2 cellular contexts compared by ENCODE assay signal in the genomic region with DNA sequence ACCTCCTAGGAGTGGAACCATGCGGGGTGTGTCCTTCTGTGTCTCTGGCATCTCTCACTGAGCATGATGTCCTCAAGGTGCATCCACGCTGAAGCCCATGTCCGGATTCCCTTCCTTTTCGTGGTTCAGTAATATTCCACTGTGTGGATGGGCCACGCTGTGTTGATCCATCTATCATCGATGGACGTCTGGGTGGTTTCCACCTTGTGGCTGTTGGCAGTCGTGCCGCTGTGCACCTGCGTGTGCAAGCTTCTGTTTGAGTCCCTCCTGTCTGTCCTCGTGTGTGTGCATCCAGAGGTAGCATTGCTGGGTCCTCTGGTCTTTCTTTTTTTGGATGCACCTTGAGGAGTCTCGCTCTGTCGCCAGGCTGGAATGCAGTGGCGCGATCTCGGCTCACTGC.
TF ChIP-seq lines count a peak whose summit lies in the region.

No MANE protein-coding gene starts in this region.

TF ChIP-seq in HEK293, 187 proteins besides CTCF, POLR2A, EP300 and RAD21:
- TF ChIP-seq ZNF146 (tag by site-specific recombination; IDR thresholded peaks at IDR 0.05) = peak; percentile 96
- TF ChIP-seq ZNF521 (tag by site-specific recombination; IDR thresholded peaks at IDR 0.05) = no peak
- TF ChIP-seq ZNF391 (tag by site-specific recombination; IDR thresholded peaks at IDR 0.05; ENCODE audit: borderline replicate concordance, low read depth) = no peak
- TF ChIP-seq HIC1 (tag by site-specific recombination; IDR thresholded peaks at IDR 0.05) = no peak
- peak; percentile 79 for TF ChIP-seq ZNF121 (tag by site-specific recombination; IDR thresholded peaks at IDR 0.05)
- no peak for TF ChIP-seq ZSCAN16 (tag by site-specific recombination; IDR thresholded peaks at IDR 0.05)
- TF ChIP-seq MEIS1 (CRISPR knock-in tag; IDR thresholded peaks at IDR 0.05; ENCODE audit: borderline replicate concordance) = no peak

TF ChIP-seq in GM12878, 131 proteins besides CTCF, POLR2A, EP300 and RAD21:
- TF ChIP-seq FOXK2 (IDR thresholded peaks at IDR 0.05) (no peak), SMARCA5 (IDR thresholded peaks at IDR 0.05) (0 out of 2 replicates have a peak, but pooled peaks have one; percentile 55), IKZF2 (IDR thresholded peaks at IDR 0.05) (no peak), ZNF687 (IDR thresholded peaks at IDR 0.05) (no peak), MXI1 (IDR thresholded peaks at IDR 0.05; ENCODE audit: low read depth, low read length) (no peak), ZNF274 (IDR thresholded peaks at IDR 0.05; ENCODE audit: insufficient read depth, insufficient read length) (no peak), YBX1 (IDR thresholded peaks at IDR 0.05) (no peak), MTA3 (IDR thresholded peaks at IDR 0.05; ENCODE audit: borderline replicate concordance, low read length) (no peak), RFX5 (IDR thresholded peaks at IDR 0.05; ENCODE audit: low read depth, low read length) (no peak), TCF12 (IDR thresholded peaks at IDR 0.05; ENCODE audit: low read depth, low read length) (0 out of 2 replicates have a peak, but pooled peaks have one; percentile 28), ESRRA (IDR thresholded peaks at IDR 0.05; ENCODE audit: low read length) (no peak), ZNF207 (IDR thresholded peaks at IDR 0.05; ENCODE audit: borderline replicate concordance) (no peak)
- TF ChIP-seq, protein P1, sequence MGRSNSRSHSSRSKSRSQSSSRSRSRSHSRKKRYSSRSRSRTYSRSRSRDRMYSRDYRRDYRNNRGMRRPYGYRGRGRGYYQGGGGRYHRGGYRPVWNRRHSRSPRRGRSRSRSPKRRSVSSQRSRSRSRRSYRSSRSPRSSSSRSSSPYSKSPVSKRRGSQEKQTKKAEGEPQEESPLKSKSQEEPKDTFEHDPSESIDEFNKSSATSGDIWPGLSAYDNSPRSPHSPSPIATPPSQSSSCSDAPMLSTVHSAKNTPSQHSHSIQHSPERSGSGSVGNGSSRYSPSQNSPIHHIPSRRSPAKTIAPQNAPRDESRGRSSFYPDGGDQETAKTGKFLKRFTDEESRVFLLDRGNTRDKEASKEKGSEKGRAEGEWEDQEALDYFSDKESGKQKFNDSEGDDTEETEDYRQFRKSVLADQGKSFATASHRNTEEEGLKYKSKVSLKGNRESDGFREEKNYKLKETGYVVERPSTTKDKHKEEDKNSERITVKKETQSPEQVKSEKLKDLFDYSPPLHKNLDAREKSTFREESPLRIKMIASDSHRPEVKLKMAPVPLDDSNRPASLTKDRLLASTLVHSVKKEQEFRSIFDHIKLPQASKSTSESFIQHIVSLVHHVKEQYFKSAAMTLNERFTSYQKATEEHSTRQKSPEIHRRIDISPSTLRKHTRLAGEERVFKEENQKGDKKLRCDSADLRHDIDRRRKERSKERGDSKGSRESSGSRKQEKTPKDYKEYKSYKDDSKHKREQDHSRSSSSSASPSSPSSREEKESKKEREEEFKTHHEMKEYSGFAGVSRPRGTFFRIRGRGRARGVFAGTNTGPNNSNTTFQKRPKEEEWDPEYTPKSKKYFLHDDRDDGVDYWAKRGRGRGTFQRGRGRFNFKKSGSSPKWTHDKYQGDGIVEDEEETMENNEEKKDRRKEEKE (IDR thresholded peaks at IDR 0.05) = no peak
